ENCODE assay signal across 8 cellular contexts in the genomic region with DNA sequence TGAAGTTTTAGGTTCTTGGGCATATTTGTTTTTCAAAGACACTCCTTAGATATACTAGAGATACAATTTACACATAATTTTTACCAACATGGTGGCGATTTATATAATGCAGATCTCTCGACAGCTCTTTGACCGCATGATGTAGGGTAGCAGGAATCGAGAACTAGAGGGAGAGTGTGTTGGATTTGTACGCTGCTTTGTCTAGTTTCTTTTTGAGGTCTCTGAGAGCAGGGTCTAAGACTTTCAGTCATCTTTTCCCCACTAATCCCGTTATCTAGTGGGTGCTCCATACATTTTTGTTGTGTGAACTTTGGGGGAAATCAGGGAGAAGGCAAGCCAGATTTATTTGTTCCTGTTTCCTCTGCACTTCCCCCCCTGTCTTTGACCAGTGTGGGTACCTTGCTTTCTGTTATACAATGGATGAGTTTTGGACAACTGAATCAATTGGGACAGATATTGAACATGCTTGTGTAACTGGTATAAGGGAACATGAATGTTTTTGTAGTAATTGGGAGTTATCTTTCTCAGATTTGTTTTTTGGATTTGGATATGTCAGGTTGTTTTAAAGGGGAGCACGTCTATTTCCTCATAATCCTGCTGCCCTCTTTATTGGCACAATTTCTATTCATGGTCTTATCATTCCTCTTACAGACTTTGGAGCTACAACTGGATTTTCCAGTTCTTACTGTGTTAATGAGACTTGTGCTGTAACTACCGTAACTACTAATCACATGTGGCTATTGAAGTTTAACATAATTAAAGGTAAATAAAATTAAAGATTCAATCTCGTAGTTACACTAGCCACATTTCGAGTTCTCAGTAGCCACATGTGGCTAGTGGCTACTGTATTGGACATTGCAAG. TPM values are rescaled to one million over a fixed set of nuclear protein-coding genes. Genes with fewer than 3 reads are reported as not detected.
DNase-seq lines count a peak whose midpoint lies in the region; ATAC-seq and TF ChIP-seq lines count a peak whose summit lies in the region.

No MANE protein-coding gene starts in this region.

- H3K9me3 ChIP-seq in H9 (ENCODE audit: control insufficient read depth, low read depth, low read length): no peaks in the 10 kb centered on the region
- H3K9me3 ChIP-seq in WERI-Rb-1 (ENCODE audit: severe bottlenecking): no peaks in the 10 kb centered on the region
- no peaks in the 10 kb centered on the region for H3K9me3 ChIP-seq in hepatocyte (ENCODE audit: low read depth)

- no peak overlapping the region for H2BK12ac ChIP-seq in H9 (ENCODE audit: insufficient read length, low read depth, low read length)

- peaks cover 0 to 3% of the 10 kb centered on the region in 2 experiments; a peak in 1 of 5 replicates for H3K9me3 Mint-ChIP-seq in H9
- H3K9me3 Mint-ChIP-seq in stimulated activated effector memory CD8-positive, alpha-beta T cell treated with anti-CD3 and anti-CD28 coated beads, Interleukin-12 subunit alpha, Interleukin-12 subunit beta, amount 100 ng/mL, for 72 hours: no peaks in the 10 kb centered on the region

- no peaks in the 10 kb centered on the region; the same call in 1 of the 2 replicates for H3K79me2 ChIP-seq in H9 (ENCODE audit: insufficient read depth, low read length)
- H3K79me2 ChIP-seq in hepatocyte: peaks cover 58% of the 10 kb centered on the region

- no peak overlapping the region for H2BK15ac ChIP-seq in H9 (ENCODE audit: low read depth, low read length)

- no peak overlapping the region for H3K56ac ChIP-seq in H9 (ENCODE audit: insufficient read length, low read depth, low read length)

- no peaks in the 10 kb centered on the region; a peak in 2 of 7 replicates for H3K36me3 Mint-ChIP-seq in H9 (ENCODE audit: insufficient read depth in 1 of 3, low read depth in 3 of 3)
- H3K36me3 Mint-ChIP-seq in stimulated activated effector memory CD8-positive, alpha-beta T cell treated with anti-CD3 and anti-CD28 coated beads, Interleukin-12 subunit alpha, Interleukin-12 subunit beta, amount 100 ng/mL, for 72 hours: peaks cover 5% of the 10 kb centered on the region

- H3K9me2 ChIP-seq in hepatocyte (replicated peaks; ENCODE audit: insufficient read depth): no peaks in the 10 kb centered on the region

- H3K27ac Mint-ChIP-seq in H9: no peak overlapping the region
- H3K27ac Mint-ChIP-seq in stimulated activated effector memory CD8-positive, alpha-beta T cell treated with anti-CD3 and anti-CD28 coated beads, Interleukin-12 subunit alpha, Interleukin-12 subunit beta, amount 100 ng/mL, for 72 hours: peak overlapping the region; percentile 98

- ATAC-seq in stimulated activated effector memory CD8-positive, alpha-beta T cell treated with anti-CD3 and anti-CD28 coated beads, Interleukin-12 subunit alpha, Interleukin-12 subunit beta, amount 100 ng/mL, for 72 hours: no peak
- no peak for ATAC-seq in HG03159 (IDR thresholded peaks at IDR 0.05; ENCODE audit: unreplicated experiment)

- H2BK5ac ChIP-seq in H9 (ENCODE audit: insufficient read length, low read length): no peak overlapping the region

- H3K4me1 Mint-ChIP-seq in H9: peaks cover 35 to 37% of the 10 kb centered on the region in 2 experiments
- H3K4me1 Mint-ChIP-seq in stimulated activated effector memory CD8-positive, alpha-beta T cell treated with anti-CD3 and anti-CD28 coated beads, Interleukin-12 subunit alpha, Interleukin-12 subunit beta, amount 100 ng/mL, for 72 hours: peaks cover 38% of the 10 kb centered on the region

- no CpG with 5 or more reads among the region's 10 CpGs for WGBS in H9 (ENCODE audit: extremely low coverage, insufficient read length, low lambda C conversion rate)
- WGBS in hepatocyte (ENCODE audit: low lambda C conversion rate, missing lambda C conversion rate): 42% methylated on average over 10 of the region's 10 CpGs

- CTCF ChIA-PET in BJ (lab: Yijun Ruan, JAX): interaction anchor here (1.1 to 8.9 kb wide), 7 partner anchors 14 to 256 kb away, joined by 3 to 88 read pairs (median 6); no protein-coding TSS in a partner anchor

- H2BK120ac ChIP-seq in H9 (ENCODE audit: low read depth, low read length, poor library complexity, severe bottlenecking): no peak overlapping the region

- TF ChIP-seq CTCF in BJ (IDR thresholded peaks at IDR 0.05; ENCODE audit: insufficient read depth, low read depth, low read length): no peak
- TF ChIP-seq CTCF in H9 (conservative IDR thresholded peaks at IDR 0.05): no peak
- TF ChIP-seq CTCF in WERI-Rb-1 (IDR thresholded peaks at IDR 0.05; ENCODE audit: low read depth, low read length): no peak
- TF ChIP-seq CTCF in hepatocyte (IDR thresholded peaks at IDR 0.05; ENCODE audit: poor library complexity): no peak

- H3K27me3 Mint-ChIP-seq in H9 (ENCODE audit: low read depth): peaks cover 8% of the 10 kb centered on the region

- no peak overlapping the region for H3K14ac ChIP-seq in H9 (ENCODE audit: insufficient read depth, low read length)

- peaks cover 6% of the 10 kb centered on the region for H3K23me2 ChIP-seq in H9 (ENCODE audit: insufficient read length, low read depth, low read length, poor library complexity, severe bottlenecking)

- no peak overlapping the region for H3K9ac ChIP-seq in H9 (ENCODE audit: extremely low read depth, insufficient read length, low read length)

- H4K20me1 ChIP-seq in H9 (ENCODE audit: control insufficient read depth, insufficient read depth, insufficient read length): no peaks in the 10 kb centered on the region
- peaks cover 34% of the 10 kb centered on the region for H4K20me1 ChIP-seq in hepatocyte (ENCODE audit: insufficient read depth, poor library complexity, severe bottlenecking)

- H3K36me3 ChIP-seq in BJ (ENCODE audit: control insufficient read depth, insufficient read depth, low read length) (no peaks in the 10 kb centered on the region), WERI-Rb-1 (no peaks in the 10 kb centered on the region), hepatocyte (replicated peaks; ENCODE audit: insufficient read depth, low read depth) (no peaks in the 10 kb centered on the region)

- H4K8ac ChIP-seq in H9 (replicated peaks; ENCODE audit: insufficient read length, low read depth, low read length): no peak overlapping the region

- peaks cover 5% of the 10 kb centered on the region for H3K79me1 ChIP-seq in H9 (ENCODE audit: insufficient read depth, low read depth, low read length, poor library complexity, severe bottlenecking)

- no peak overlapping the region for H4K91ac ChIP-seq in H9 (ENCODE audit: insufficient read length, low read depth, low read length)

- H4K5ac ChIP-seq in H9 (ENCODE audit: insufficient read length, low read depth, low read length): no peak overlapping the region

- H3K4me3 Mint-ChIP-seq in H9: peak overlapping the region; percentile 94 to 98
- H3K4me3 Mint-ChIP-seq in stimulated activated effector memory CD8-positive, alpha-beta T cell treated with anti-CD3 and anti-CD28 coated beads, Interleukin-12 subunit alpha, Interleukin-12 subunit beta, amount 100 ng/mL, for 72 hours: peak overlapping the region; percentile 99

- DNase-seq in BJ (ENCODE audit: low read depth) (no peak), H9 (no peak), WERI-Rb-1 (no peak), hepatocyte (ENCODE audit: low spot score) (no peak), HuH-7.5 (ENCODE audit: low spot score) (no peak), SIG-M5 treated with dmso at 0.1 percent for 504 hours (lab: John Stamatoyannopoulos, UW; ENCODE audit: unreplicated experiment) (no peak)
- no peak for DNase-seq in stimulated activated effector memory CD8-positive, alpha-beta T cell treated with anti-CD3 and anti-CD28 coated beads, Interleukin-12 subunit alpha, Interleukin-12 subunit beta, amount 100 ng/mL, for 72 hours (ENCODE audit: low spot score in 2 of 2)

- POLR2A ChIA-PET in BJ (lab: Charles Lee): no interaction called here

- H3K4me1 ChIP-seq in H9 (ENCODE audit: insufficient read depth, low read length): peaks cover 2% of the 10 kb centered on the region; the same call in 1 of the 2 replicates
- peaks cover 19% of the 10 kb centered on the region for H3K4me1 ChIP-seq in hepatocyte (ENCODE audit: insufficient read depth)

- H3K4me2 ChIP-seq in H9 (ENCODE audit: insufficient read depth, insufficient read length, low read length) (peak overlapping the region; percentile 80), hepatocyte (peak overlapping the region; percentile 95)

- H3K27ac ChIP-seq in H9 (ENCODE audit: insufficient read length, low read depth, low read length) (no peak overlapping the region), WERI-Rb-1 (no peak overlapping the region), hepatocyte (peak overlapping the region; percentile 97)

- no peak overlapping the region for H2AK5ac ChIP-seq in H9 (ENCODE audit: insufficient read length, low read length)

- no peak overlapping the region for H2AFZ ChIP-seq in H9 (ENCODE audit: low read length)
- peak overlapping the region; percentile 75 for H2AFZ ChIP-seq in hepatocyte

- no peaks in the 10 kb centered on the region for H3K27me3 ChIP-seq in BJ (ENCODE audit: control insufficient read depth, insufficient read depth, low read length)
- no peaks in the 10 kb centered on the region for H3K27me3 ChIP-seq in H9 (ENCODE audit: insufficient read depth, low read length)
- H3K27me3 ChIP-seq in WERI-Rb-1 (ENCODE audit: insufficient read depth, low read depth, severe bottlenecking): no peaks in the 10 kb centered on the region
- no peaks in the 10 kb centered on the region for H3K27me3 ChIP-seq in hepatocyte

- H2BK20ac ChIP-seq in H9 (ENCODE audit: low read depth, low read length, poor library complexity, severe bottlenecking): no peak overlapping the region

- H3K4me3 ChIP-seq in BJ (ENCODE audit: low read depth, low read length): peak overlapping the region; percentile 78
- peak overlapping the region; percentile 81 for H3K4me3 ChIP-seq in WERI-Rb-1 (ENCODE audit: low read depth, low read length)
- peak overlapping the region; percentile 98 for H3K4me3 ChIP-seq in hepatocyte

- H3T11ph ChIP-seq in H9 (ENCODE audit: low read length): no peak overlapping the region

- H3K18ac ChIP-seq in H9 (ENCODE audit: insufficient read length, low read depth, low read length): no peak overlapping the region

- no peak overlapping the region for H3K23ac ChIP-seq in H9 (ENCODE audit: insufficient read length, low read depth, low read length)

- no peak overlapping the region for H3K4ac ChIP-seq in H9 (ENCODE audit: low read depth, low read length)

RNA-seq across cellular contexts. Expression of gene FDX1, which starts 1.7 kb away (rescaled TPM):
- polyA plus RNA-seq in BJ (2011; rRNA removed) (2.0 and 4.0 TPM in 2 replicates), hepatocyte (28.2 and 42.5 TPM in 2 replicates)
- 0.87 and 1.4 TPM in 2 replicates for polyA minus RNA-seq in BJ (2011; rRNA and poly(A)+ RNA removed)
- total RNA-seq in H9 (2021) (9.1 and 10.1 TPM in 2 replicates), hepatocyte (41.6 and 45.4 TPM in 2 replicates)
